ENCODE assay signal across 2 cellular contexts in the genomic region with DNA sequence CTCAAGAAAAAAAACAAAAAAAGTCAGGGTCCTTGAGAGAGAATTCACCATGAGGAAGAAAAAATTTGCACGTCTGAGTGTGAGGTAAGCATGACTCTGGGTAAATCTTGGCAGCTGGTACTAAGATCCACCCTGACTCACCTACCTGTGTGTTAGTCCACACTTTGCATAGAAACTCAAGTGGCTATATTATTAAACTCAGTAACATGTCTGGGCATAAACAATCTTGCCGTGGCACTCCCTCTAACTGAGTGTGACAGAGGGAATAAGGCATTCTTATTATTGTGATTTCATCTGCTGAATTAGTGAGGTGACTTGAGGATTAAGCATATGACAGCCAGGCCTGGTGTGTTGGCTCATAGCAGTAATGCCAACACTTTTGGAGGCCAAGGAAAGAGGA.
TF ChIP-seq lines count a peak whose summit lies in the region.

No MANE protein-coding gene starts in this region.

TF ChIP-seq in H1, 55 proteins besides CTCF, POLR2A, EP300 and RAD21 (continued from another document):
- TF ChIP-seq NANOG (IDR thresholded peaks at IDR 0.05; ENCODE audit: insufficient read depth, low read depth, low read length, poor library complexity, severe bottlenecking), result no peak
- TF ChIP-seq KDM4A (IDR thresholded peaks at IDR 0.05; ENCODE audit: low read depth, low read length, severe bottlenecking), result no peak
- TF ChIP-seq RNF2 (IDR thresholded peaks at IDR 0.05; ENCODE audit: borderline replicate concordance, low read depth, low read length, missing control alignments, poor library complexity, severe bottlenecking), result no peak
- TF ChIP-seq, protein P1, sequence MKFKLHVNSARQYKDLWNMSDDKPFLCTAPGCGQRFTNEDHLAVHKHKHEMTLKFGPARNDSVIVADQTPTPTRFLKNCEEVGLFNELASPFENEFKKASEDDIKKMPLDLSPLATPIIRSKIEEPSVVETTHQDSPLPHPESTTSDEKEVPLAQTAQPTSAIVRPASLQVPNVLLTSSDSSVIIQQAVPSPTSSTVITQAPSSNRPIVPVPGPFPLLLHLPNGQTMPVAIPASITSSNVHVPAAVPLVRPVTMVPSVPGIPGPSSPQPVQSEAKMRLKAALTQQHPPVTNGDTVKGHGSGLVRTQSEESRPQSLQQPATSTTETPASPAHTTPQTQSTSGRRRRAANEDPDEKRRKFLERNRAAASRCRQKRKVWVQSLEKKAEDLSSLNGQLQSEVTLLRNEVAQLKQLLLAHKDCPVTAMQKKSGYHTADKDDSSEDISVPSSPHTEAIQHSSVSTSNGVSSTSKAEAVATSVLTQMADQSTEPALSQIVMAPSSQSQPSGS (IDR thresholded peaks at IDR 0.05; ENCODE audit: low read length), result no peak
- no peak for TF ChIP-seq SP1 (IDR thresholded peaks at IDR 0.05; ENCODE audit: low read depth, low read length)
- no peak for TF ChIP-seq BACH1 (IDR thresholded peaks at IDR 0.05; ENCODE audit: low read length)
- no peak for TF ChIP-seq BCL11A (IDR thresholded peaks at IDR 0.05; ENCODE audit: low read depth in 2 of 2, low read length in 2 of 2)

TF ChIP-seq in SK-N-SH, 30 proteins besides CTCF, POLR2A, EP300 and RAD21:
- TF ChIP-seq, protein P2, sequence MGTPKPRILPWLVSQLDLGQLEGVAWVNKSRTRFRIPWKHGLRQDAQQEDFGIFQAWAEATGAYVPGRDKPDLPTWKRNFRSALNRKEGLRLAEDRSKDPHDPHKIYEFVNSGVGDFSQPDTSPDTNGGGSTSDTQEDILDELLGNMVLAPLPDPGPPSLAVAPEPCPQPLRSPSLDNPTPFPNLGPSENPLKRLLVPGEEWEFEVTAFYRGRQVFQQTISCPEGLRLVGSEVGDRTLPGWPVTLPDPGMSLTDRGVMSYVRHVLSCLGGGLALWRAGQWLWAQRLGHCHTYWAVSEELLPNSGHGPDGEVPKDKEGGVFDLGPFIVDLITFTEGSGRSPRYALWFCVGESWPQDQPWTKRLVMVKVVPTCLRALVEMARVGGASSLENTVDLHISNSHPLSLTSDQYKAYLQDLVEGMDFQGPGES (IDR thresholded peaks at IDR 0.05; ENCODE audit: low read depth, low read length), result no peak
- no peak for TF ChIP-seq FOSL2 (IDR thresholded peaks at IDR 0.05; ENCODE audit: borderline replicate concordance, low read depth)
- TF ChIP-seq, protein P3, sequence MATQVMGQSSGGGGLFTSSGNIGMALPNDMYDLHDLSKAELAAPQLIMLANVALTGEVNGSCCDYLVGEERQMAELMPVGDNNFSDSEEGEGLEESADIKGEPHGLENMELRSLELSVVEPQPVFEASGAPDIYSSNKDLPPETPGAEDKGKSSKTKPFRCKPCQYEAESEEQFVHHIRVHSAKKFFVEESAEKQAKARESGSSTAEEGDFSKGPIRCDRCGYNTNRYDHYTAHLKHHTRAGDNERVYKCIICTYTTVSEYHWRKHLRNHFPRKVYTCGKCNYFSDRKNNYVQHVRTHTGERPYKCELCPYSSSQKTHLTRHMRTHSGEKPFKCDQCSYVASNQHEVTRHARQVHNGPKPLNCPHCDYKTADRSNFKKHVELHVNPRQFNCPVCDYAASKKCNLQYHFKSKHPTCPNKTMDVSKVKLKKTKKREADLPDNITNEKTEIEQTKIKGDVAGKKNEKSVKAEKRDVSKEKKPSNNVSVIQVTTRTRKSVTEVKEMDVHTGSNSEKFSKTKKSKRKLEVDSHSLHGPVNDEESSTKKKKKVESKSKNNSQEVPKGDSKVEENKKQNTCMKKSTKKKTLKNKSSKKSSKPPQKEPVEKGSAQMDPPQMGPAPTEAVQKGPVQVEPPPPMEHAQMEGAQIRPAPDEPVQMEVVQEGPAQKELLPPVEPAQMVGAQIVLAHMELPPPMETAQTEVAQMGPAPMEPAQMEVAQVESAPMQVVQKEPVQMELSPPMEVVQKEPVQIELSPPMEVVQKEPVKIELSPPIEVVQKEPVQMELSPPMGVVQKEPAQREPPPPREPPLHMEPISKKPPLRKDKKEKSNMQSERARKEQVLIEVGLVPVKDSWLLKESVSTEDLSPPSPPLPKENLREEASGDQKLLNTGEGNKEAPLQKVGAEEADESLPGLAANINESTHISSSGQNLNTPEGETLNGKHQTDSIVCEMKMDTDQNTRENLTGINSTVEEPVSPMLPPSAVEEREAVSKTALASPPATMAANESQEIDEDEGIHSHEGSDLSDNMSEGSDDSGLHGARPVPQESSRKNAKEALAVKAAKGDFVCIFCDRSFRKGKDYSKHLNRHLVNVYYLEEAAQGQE (IDR thresholded peaks at IDR 0.05; ENCODE audit: low read depth, low read length), result no peak
